In the genomic region with DNA sequence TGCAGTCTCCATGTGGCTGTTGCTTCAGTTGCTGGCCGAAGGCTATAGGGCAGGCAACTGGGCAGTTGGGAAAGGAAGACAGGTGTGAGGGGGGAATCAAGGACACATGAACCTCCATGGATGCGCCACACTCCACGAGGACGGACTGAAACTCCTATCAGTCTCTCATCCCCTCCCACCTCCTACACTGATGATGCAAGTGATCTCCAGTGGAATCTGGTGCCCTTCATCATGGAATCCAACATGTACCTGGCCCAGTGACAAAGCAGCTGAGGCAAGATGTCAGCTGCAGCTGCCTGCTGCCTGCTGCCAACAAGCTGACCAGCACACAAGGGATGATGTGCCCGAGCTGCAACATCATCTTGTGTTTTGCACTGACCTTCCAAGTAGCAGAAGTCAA, we compare ENCODE assay signal across 1 cellular context.
TF ChIP-seq lines count a peak whose summit lies in the region.

No MANE protein-coding gene starts in this region.

TF ChIP-seq in HEK293T, 16 proteins besides CTCF, POLR2A, EP300 and RAD21 (continued from another document):
- TF ChIP-seq FOXK2 (IDR thresholded peaks at IDR 0.05): no peak
